32 cellular contexts compared by ENCODE assay signal in the genomic region with DNA sequence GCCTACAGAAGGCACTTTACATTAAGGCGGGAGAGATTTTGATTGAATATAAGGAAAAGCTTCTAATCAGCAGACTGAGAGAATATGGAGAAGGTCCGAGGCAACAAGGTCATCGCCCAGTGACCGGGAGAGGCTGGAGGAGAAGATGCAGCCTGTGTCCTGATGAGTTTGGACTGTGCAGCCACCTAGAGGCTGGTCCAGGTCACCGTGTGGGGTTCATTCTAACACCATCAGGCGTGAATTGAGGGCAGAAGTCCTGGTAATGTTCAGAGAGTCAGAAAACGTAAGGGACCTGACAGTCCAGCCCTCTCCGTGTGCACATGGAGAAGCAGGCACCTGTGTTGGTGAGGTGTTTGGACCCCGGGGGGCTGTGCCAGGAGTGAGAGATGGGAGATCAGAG.
DNase-seq lines count a peak whose midpoint lies in the region; ATAC-seq, FAIRE-seq and TF ChIP-seq lines count a peak whose summit lies in the region.
"Had no signal": no experiment of that assay in that cellular context is flagged by ENCODE, and none has a peak within 500 bp of the region (broad histone marks: within the 10 kb centered on the region; RNA-seq: fewer than 3 reads in every experiment).

No MANE protein-coding gene starts in this region.

- no peak overlapping the region for H3K27ac Mint-ChIP-seq in CD4-positive, alpha-beta T cell
- H3K27ac Mint-ChIP-seq: activated CD4-positive, alpha-beta T cell treated with anti-CD3 and anti-CD28 coated beads, Interleukin-2, amount 10 ng/mL, durations not matched to agents 24 days and 14 days; activated naive CD8-positive, alpha-beta T cell treated with anti-CD3 and anti-CD28 coated beads, Interleukin-2, amount 50 U/mL, for 24 hours; activated T-cell treated with anti-CD3 and anti-CD28 coated beads, Interleukin-2, amount 50 U/mL, for 24 hours; HFFc6; immature natural killer cell; stimulated activated naive B cell treated with anti-CD40 and anti-IgM and Interleukin-4, amounts not matched to agents 10 μg/mL and 1 μg/mL and 100 μg/mL, for 72 hours had no signal

- H3K4me2 ChIP-seq in PC-3 (ENCODE audit: low read length) (no peak overlapping the region), H1 (ENCODE audit: insufficient read depth in 1 of 2, low read depth in 2 of 2, low read length in 2 of 2) (no peak overlapping the region)
- H3K4me2 ChIP-seq: BLaER1 had no signal

- no peak for TF ChIP-seq EP300 in H1 (IDR thresholded peaks at IDR 0.05; ENCODE audit: borderline replicate concordance in 1 of 2, low read depth in 2 of 2, low read length in 2 of 2)

- H2AFZ ChIP-seq in PC-3 (ENCODE audit: low read length) = no peak overlapping the region
- H2AFZ ChIP-seq in H1 (ENCODE audit: low read length) = no peak overlapping the region

- H3K14ac ChIP-seq in H1 (ENCODE audit: insufficient read length) = no peak overlapping the region

- BruUV-seq in PC-3 (replicated peaks; lab: Mats Ljungman, UMichigan) = no TSS peak

- H2BK20ac ChIP-seq in H1 (ENCODE audit: low read length) = no peak overlapping the region

- POLR2A ChIA-PET in PC-3 (lab: Charles Lee; ENCODE audit: unreplicated experiment) (interaction anchor here (0.5 kb wide), 1 partner anchor 234 kb away, joined by 3 read pairs; no protein-coding TSS in a partner anchor), H1 (lab: Charles Lee; ENCODE audit: partially characterized antibody) (interaction anchor here (0.7 to 1.0 kb wide), 2 partner anchors 19 to 47 kb away, joined by 3 read pairs; no protein-coding TSS in a partner anchor)
- POLR2A ChIA-PET in CD4-positive, alpha-beta T cell (lab: Charles Lee) = no interaction called here

- H3K27me3 Mint-ChIP-seq in CD4-positive, alpha-beta T cell = peaks cover 44% of the 10 kb centered on the region

- H3K4me3 ChIP-seq in GM06990 (replicated peaks; ENCODE audit: low read depth, low read length) (no peak overlapping the region), PC-3 (ENCODE audit: low read length) (no peak overlapping the region), H1 (ENCODE audit: extremely low read depth in 1 of 4, insufficient read depth in 2 of 4, low read depth in 3 of 4, low read length in 4 of 4) (no peak overlapping the region), thyroid gland (replicated peaks in 1 of 3) (no peak overlapping the region)
- H3K4me3 ChIP-seq: BLaER1, dorsolateral prefrontal cortex, prostate gland, suprapubic skin had no signal

- H4K8ac ChIP-seq in H1 (ENCODE audit: extremely low read depth, insufficient read depth, low read length) = no peak overlapping the region

- H3F3A ChIP-seq in PC-3 (ENCODE audit: low read length, unreplicated experiment) = no peaks in the 10 kb centered on the region

- CTCF ChIA-PET in PC-3 (lab: Charles Lee) (no interaction called here), H1 (lab: Charles Lee; ENCODE audit: partially characterized antibody) (interaction anchor here (0.6 to 1.6 kb wide), 7 partner anchors 13 to 302 kb away, joined by 3 to 4 read pairs (median 4); no protein-coding TSS in a partner anchor)
- CTCF ChIA-PET in CD4-positive, alpha-beta T cell (lab: Charles Lee) = no interaction called here

- H3K4ac ChIP-seq in H1 (replicated peaks; ENCODE audit: insufficient read length, low read depth, low read length) = no peak overlapping the region

- 97% methylated on average over 9 of the region's 9 CpGs; no CpG with 5 or more reads in 1 of the 2 experiments for WGBS in H1 (ENCODE audit: extremely low coverage in 1 of 2, insufficient coverage in 1 of 2, insufficient read length in 1 of 2, insufficient replicate concordance in 2 of 2, low coverage in 1 of 2, low lambda C conversion rate in 2 of 2, missing lambda C conversion rate in 1 of 2), 2 experiments
- 84 to 94% methylated on average over 9 of the region's 9 CpGs for WGBS in thyroid gland, 2 donors

- no peak overlapping the region for H4K5ac ChIP-seq in H1 (ENCODE audit: insufficient read length, low read depth, low read length)

- in situ Hi-C loops in GM13977 (cut with MboI; ENCODE audit: low pct_unique_long_range_greater_than_20kb, low sequenced_read_pairs, unreplicated experiment) = no loop called here

- no peaks in the 10 kb centered on the region; the same call in 1 of the 2 replicates for H3K23me2 ChIP-seq in H1 (ENCODE audit: low read depth, low read length)

- no peaks in the 10 kb centered on the region for H3K9me2 ChIP-seq in PC-3 (replicated peaks; ENCODE audit: low read length)

- no peak overlapping the region for H4K91ac ChIP-seq in H1 (replicated peaks; ENCODE audit: insufficient read length, low read length)

- no peaks in the 10 kb centered on the region for H3K79me1 ChIP-seq in H1 (ENCODE audit: low read depth, low read length)

- TF ChIP-seq POLR2A in H1 (IDR thresholded peaks at IDR 0.05; ENCODE audit: control extremely low read depth in 1 of 2, low read depth in 2 of 2, low read length in 2 of 2) (no peak), thyroid gland (IDR thresholded peaks at IDR 0.05) (no peak), GM18505 (IDR thresholded peaks at IDR 0.05; ENCODE audit: borderline replicate concordance, extremely low read depth, insufficient read depth, insufficient read length) (no peak)

- H3K36me3 ChIP-seq in GM06990 (ENCODE audit: control insufficient read depth, insufficient read depth, low read length) = no peaks in the 10 kb centered on the region
- H3K36me3 ChIP-seq in PC-3 (ENCODE audit: low read depth, low read length) = no peaks in the 10 kb centered on the region
- no peaks in the 10 kb centered on the region for H3K36me3 ChIP-seq in H1 (ENCODE audit: control insufficient read depth in 2 of 4, insufficient read depth in 4 of 4, low read length in 3 of 4)
- peaks cover 0 to 7% of the 10 kb centered on the region in 2 donors for H3K36me3 ChIP-seq in thyroid gland
- H3K36me3 ChIP-seq: BLaER1, prostate gland had no signal

- no peaks in the 10 kb centered on the region for H3K4me1 Mint-ChIP-seq in CD4-positive, alpha-beta T cell (ENCODE audit: low read depth)
- H3K4me1 Mint-ChIP-seq: activated CD4-positive, alpha-beta T cell treated with anti-CD3 and anti-CD28 coated beads, Interleukin-2, amount 10 ng/mL, durations not matched to agents 24 days and 14 days; activated naive CD8-positive, alpha-beta T cell treated with anti-CD3 and anti-CD28 coated beads, Interleukin-2, amount 50 U/mL, for 24 hours; immature natural killer cell had no signal

- no peak overlapping the region for H3K23ac ChIP-seq in H1 (ENCODE audit: insufficient read length)

- H3K9me3 ChIP-seq in PC-3 (ENCODE audit: low read length) = no peaks in the 10 kb centered on the region
- no peaks in the 10 kb centered on the region for H3K9me3 ChIP-seq in H1 (ENCODE audit: insufficient read depth in 2 of 2, low read depth in 1 of 2, low read length in 1 of 2)
- H3K9me3 ChIP-seq in CD4-positive, alpha-beta T cell (ENCODE audit: control insufficient read depth, low read length) = no peaks in the 10 kb centered on the region
- no peaks in the 10 kb centered on the region for H3K9me3 ChIP-seq in thyroid gland
- H3K9me3 ChIP-seq: BLaER1, prostate gland, suprapubic skin had no signal

- no peak overlapping the region for H3K18ac ChIP-seq in H1 (ENCODE audit: extremely low read depth, low read length)

- H2BK120ac ChIP-seq in H1 (replicated peaks; ENCODE audit: low read depth, low read length) = no peak overlapping the region

- H2AK5ac ChIP-seq in H1 (ENCODE audit: low read depth, low read length) = no peak overlapping the region

- intact Hi-C loops in PC-3 (cut with micrococcal nuclease) = no loop called here
- intact Hi-C loops in CD4-positive, alpha-beta T cell (cut with DNase I, micrococcal nuclease) = no loop called here
- intact Hi-C loops in thyroid gland (cut with DNase I) = no loop called here

- no peak overlapping the region for H2BK5ac ChIP-seq in H1 (ENCODE audit: low read depth, low read length)

- H3K27ac ChIP-seq in PC-3 (ENCODE audit: low read length) (no peak overlapping the region), H1 (ENCODE audit: low read depth, low read length) (no peak overlapping the region), thyroid gland (no peak overlapping the region)
- no peak overlapping the region for H3K27ac ChIP-seq in CD4-positive, alpha-beta T cell (ENCODE audit: low read depth, low read length)
- H3K27ac ChIP-seq: BLaER1, prostate gland, suprapubic skin had no signal

- TF ChIP-seq RAD21 in H1 (IDR thresholded peaks at IDR 0.05 in 1 of 2, conservative IDR thresholded peaks at IDR 0.05 in 1 of 2; ENCODE audit: low read depth in 2 of 2, low read length in 2 of 2) = peak in 1 of 2 experiments; percentile 9; a peak in 1 of 4 replicates

- ATAC-seq in PC-3 (peak; percentile 55; the same call in 1 of the 2 replicates), GM18505 (IDR thresholded peaks at IDR 0.05; ENCODE audit: unreplicated experiment) (no peak)
- no peak for ATAC-seq in CD4-positive, alpha-beta T cell (ENCODE audit: poor library complexity)
- ATAC-seq: activated naive CD8-positive, alpha-beta T cell treated with anti-CD3 and anti-CD28 coated beads, Interleukin-2, amount 50 U/mL, for 24 hours; SK-N-SH treated with all-trans-retinoic acid at 6 μM for 48 hours; stimulated activated naive B cell treated with anti-CD40 and anti-IgM and Interleukin-4, amounts not matched to agents 10 μg/mL and 1 μg/mL and 100 μg/mL, for 72 hours had no signal

- no peak overlapping the region for H2BK12ac ChIP-seq in H1 (ENCODE audit: low read depth, low read length)

- no peak for DNase-seq in GM06990 (ENCODE audit: extremely low read depth, insufficient read length)
- DNase-seq in GM13977 (ENCODE audit: low spot score) = no peak
- no peak for DNase-seq in PC-3
- DNase-seq in H1 (ENCODE audit: low read depth in 1 of 2, low spot score in 2 of 2) = no peak
- no peak for DNase-seq in CD4-positive, alpha-beta T cell
- DNase-seq in SIG-M5 treated with dmso at 0.1 percent for 504 hours (lab: John Stamatoyannopoulos, UW; ENCODE audit: unreplicated experiment) = no peak
- no peak for DNase-seq in thyroid gland
- DNase-seq: ACHN; activated CD4-positive, alpha-beta T cell treated with anti-CD3 and anti-CD28 coated beads, Interleukin-2, amount 10 ng/mL, durations not matched to agents 24 days and 14 days; activated gamma-delta T cell; activated naive CD8-positive, alpha-beta T cell treated with anti-CD3 and anti-CD28 coated beads, Interleukin-2, amount 50 U/mL, for 24 hours; activated T-cell treated with anti-CD3 and anti-CD28 coated beads, Interleukin-2, amount 50 U/mL, for 24 hours; cerebellar nuclear complex; COR-L47; DND-41; HFFc6; hypothalamus; immature natural killer cell; mesenchymal stem cell; NCI-H1092; NCI-H187 treated with DMSO at 0.1 percent for 48 hours; NCI-H524 treated with DMSO at 0.1 percent for 48 hours; stimulated activated CD4-positive, alpha-beta T cell treated with anti-CD3 and anti-CD28 coated beads, Interleukin-15, amount 100 ng/mL, for 24 hours; stimulated activated naive B cell treated with anti-CD40 and anti-IgM and Interleukin-4, amounts not matched to agents 10 μg/mL and 1 μg/mL and 100 μg/mL, for 72 hours; T-helper 2 cell had no signal

- H3K27me3 ChIP-seq in GM06990 (replicated peaks; ENCODE audit: control insufficient read depth, insufficient read depth, low read length) = no peaks in the 10 kb centered on the region; the same call in 1 of the 2 replicates
- H3K27me3 ChIP-seq in PC-3 (ENCODE audit: low read length) = peaks cover 99% of the 10 kb centered on the region
- no peaks in the 10 kb centered on the region; a peak in 1 of 7 replicates for H3K27me3 ChIP-seq in H1 (replicated peaks in 1 of 4; ENCODE audit: control insufficient read depth in 3 of 4, extremely low read depth in 1 of 4, insufficient read depth in 3 of 4, low read length in 3 of 4)
- H3K27me3 ChIP-seq in CD4-positive, alpha-beta T cell (ENCODE audit: control insufficient read depth, insufficient read depth, low read length) = no peaks in the 10 kb centered on the region
- H3K27me3 ChIP-seq in thyroid gland = no peaks in the 10 kb centered on the region
- H3K27me3 ChIP-seq: BLaER1, dorsolateral prefrontal cortex, suprapubic skin had no signal

- TF ChIP-seq CTCF in GM06990 (IDR thresholded peaks at IDR 0.05; ENCODE audit: insufficient read depth, low read length, poor library complexity, severe bottlenecking) = peak; percentile 21
- peak; percentile 9 for TF ChIP-seq CTCF in GM13977 (IDR thresholded peaks at IDR 0.05; ENCODE audit: extremely low read depth, insufficient read depth, missing control alignments)
- TF ChIP-seq CTCF in PC-3 (conservative IDR thresholded peaks at IDR 0.05; ENCODE audit: low read depth, low read length) = peak; percentile 32; the same call in 1 of the 2 replicates
- peak in 2 of 3 experiments; percentile 6 to 20; a peak in 2 of 4 replicates for TF ChIP-seq CTCF in H1 (IDR thresholded peaks at IDR 0.05; ENCODE audit: control extremely low read depth in 1 of 3, insufficient read depth in 1 of 3, low read depth in 1 of 3, low read length in 3 of 3)
- TF ChIP-seq CTCF in CD4-positive, alpha-beta T cell (IDR thresholded peaks at IDR 0.05) = no peak
- TF ChIP-seq CTCF in thyroid gland (IDR thresholded peaks at IDR 0.05) = no peak

- H3K4me1 ChIP-seq in PC-3 (ENCODE audit: insufficient read depth, low read length) (no peaks in the 10 kb centered on the region), H1 (replicated peaks in 1 of 4; ENCODE audit: control insufficient read depth in 3 of 4, insufficient read depth in 4 of 4, low read length in 3 of 4) (peaks cover 0 to 9% (median 7%) of the 10 kb centered on the region in 4 experiments; a peak in 4 of 7 replicates), thyroid gland (peaks cover 0 to 5% of the 10 kb centered on the region in 2 donors)
- H3K4me1 ChIP-seq: BLaER1, prostate gland, suprapubic skin had no signal

- H3K4me3 Mint-ChIP-seq in CD4-positive, alpha-beta T cell = no peak overlapping the region
- H3K4me3 Mint-ChIP-seq: activated CD4-positive, alpha-beta T cell treated with anti-CD3 and anti-CD28 coated beads, Interleukin-2, amount 10 ng/mL, durations not matched to agents 24 days and 14 days; activated naive CD8-positive, alpha-beta T cell treated with anti-CD3 and anti-CD28 coated beads, Interleukin-2, amount 50 U/mL, for 24 hours; activated T-cell treated with anti-CD3 and anti-CD28 coated beads, Interleukin-2, amount 50 U/mL, for 24 hours; HFFc6; immature natural killer cell; stimulated activated naive B cell treated with anti-CD40 and anti-IgM and Interleukin-4, amounts not matched to agents 10 μg/mL and 1 μg/mL and 100 μg/mL, for 72 hours had no signal

- no peaks in the 10 kb centered on the region for H3K36me3 Mint-ChIP-seq in CD4-positive, alpha-beta T cell (ENCODE audit: low read depth)
- H3K36me3 Mint-ChIP-seq: immature natural killer cell; stimulated activated naive B cell treated with anti-CD40 and anti-IgM and Interleukin-4, amounts not matched to agents 10 μg/mL and 1 μg/mL and 100 μg/mL, for 72 hours had no signal

- H4K20me1 ChIP-seq in PC-3 (ENCODE audit: low read length) (no peaks in the 10 kb centered on the region), H1 (replicated peaks in 1 of 2; ENCODE audit: control insufficient read depth in 1 of 2, insufficient read depth in 2 of 2, low read length in 2 of 2) (no peaks in the 10 kb centered on the region)
- H4K20me1 ChIP-seq: BLaER1 had no signal

- H3K9ac ChIP-seq in PC-3 (ENCODE audit: low read length) (no peak overlapping the region), H1 (replicated peaks in 1 of 4; ENCODE audit: extremely low read depth in 1 of 4, low read depth in 3 of 4, low read length in 3 of 4) (no peak overlapping the region; a peak in 2 of 7 replicates)
- H3K9ac ChIP-seq: BLaER1 had no signal

- FAIRE-seq in H1 (lab: Jason Lieb, UNC) = no peak
- FAIRE-seq: GM18507 had no signal

- 0 out of 2 replicates have a peak overlapping the region, but pooled peaks have one; percentile 14 for H2BK15ac ChIP-seq in H1 (ENCODE audit: low read length)

- H3K9me3 Mint-ChIP-seq in CD4-positive, alpha-beta T cell = no peaks in the 10 kb centered on the region
- H3K9me3 Mint-ChIP-seq: activated CD4-positive, alpha-beta T cell treated with anti-CD3 and anti-CD28 coated beads, Interleukin-2, amount 10 ng/mL, durations not matched to agents 24 days and 14 days; activated naive CD8-positive, alpha-beta T cell treated with anti-CD3 and anti-CD28 coated beads, Interleukin-2, amount 50 U/mL, for 24 hours; activated T-cell treated with anti-CD3 and anti-CD28 coated beads, Interleukin-2, amount 50 U/mL, for 24 hours; HFFc6 had no signal

- no peaks in the 10 kb centered on the region for H3K79me2 ChIP-seq in PC-3 (ENCODE audit: low read length)
- no peaks in the 10 kb centered on the region for H3K79me2 ChIP-seq in H1 (ENCODE audit: control insufficient read depth in 1 of 2, insufficient read depth in 2 of 2, low read length in 2 of 2)

- H3K56ac ChIP-seq in H1 (replicated peaks; ENCODE audit: insufficient read length, low read depth, low read length) = no peak overlapping the region

Comparison
In these comparisons a context has a peak if more than half of its experiments do, and no peak if none do; other contexts are left out.
1. CTCF ChIP-seq: peak in GM06990 (single experiment), GM13977 (single experiment), PC-3 (single experiment) and H1 (2 of 3); none in CD4-positive, alpha-beta T cell (single experiment) and thyroid gland (0 of 6).